In the genomic region with DNA sequence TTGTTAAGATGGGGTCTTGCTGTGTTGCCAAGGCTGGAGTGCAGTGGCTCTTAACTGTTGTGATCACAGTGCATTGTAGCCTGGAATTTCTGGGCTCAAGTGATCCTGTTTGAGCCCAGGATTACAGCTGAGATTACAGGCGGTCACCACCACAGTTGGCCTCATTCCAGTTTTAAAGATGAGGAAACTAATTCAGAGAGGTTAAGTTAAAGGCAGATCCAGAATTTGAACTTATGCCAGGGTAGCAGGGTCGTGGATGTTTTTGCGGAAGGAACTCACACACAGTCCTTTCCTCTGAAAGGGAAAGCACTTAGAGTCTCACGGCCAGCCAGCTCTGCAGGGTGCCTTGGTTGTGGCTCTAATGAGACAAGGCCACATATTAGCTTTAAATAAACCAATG, we compare ENCODE assay signal across 12 cellular contexts.
DNase-seq lines count a peak whose midpoint lies in the region; ATAC-seq, FAIRE-seq and TF ChIP-seq lines count a peak whose summit lies in the region.
"Had no signal": no experiment of that assay in that cellular context is flagged by ENCODE, and none has a peak within 500 bp of the region (broad histone marks: within the 10 kb centered on the region; RNA-seq: fewer than 3 reads in every experiment).

No MANE protein-coding gene starts in this region.

- 43 to 63% (median 61%) methylated on average over 4 of the region's 4 CpGs for WGBS in small intestine, 3 donors

- no peaks in the 10 kb centered on the region for H3K4me1 ChIP-seq in small intestine (ENCODE audit: control insufficient read depth in 2 of 2, insufficient read depth in 1 of 2, low read depth in 1 of 2, low read length in 1 of 2)

- H3K36me3 ChIP-seq in bronchial epithelial cell (ENCODE audit: control insufficient read depth, insufficient read depth, low read length): no peaks in the 10 kb centered on the region
- H3K36me3 ChIP-seq in small intestine (ENCODE audit: control insufficient read depth in 2 of 2, insufficient read depth in 2 of 2, low read length in 2 of 2): no peaks in the 10 kb centered on the region

- ATAC-seq in HG02973 (IDR thresholded peaks at IDR 0.05; ENCODE audit: unreplicated experiment) (no peak), HG03159 (IDR thresholded peaks at IDR 0.05; ENCODE audit: unreplicated experiment) (no peak)

- no peak overlapping the region for H3K4me3 Mint-ChIP-seq in HFFc6
- H3K4me3 Mint-ChIP-seq: activated naive CD4-positive, alpha-beta T cell treated with anti-CD3 and anti-CD28 coated beads, Interleukin-2, amount 50 U/mL, for 24 hours; CD4-positive, alpha-beta T cell had no signal

- TF ChIP-seq CTCF in bronchial epithelial cell (IDR thresholded peaks at IDR 0.05; ENCODE audit: insufficient read depth, low read length, severe bottlenecking) (no peak), HFFc6 (IDR thresholded peaks at IDR 0.05) (no peak)

- no peaks in the 10 kb centered on the region; the same call in 1 of the 2 replicates for H3K27me3 Mint-ChIP-seq in HFFc6 (ENCODE audit: insufficient read depth)
- H3K27me3 Mint-ChIP-seq: activated naive CD4-positive, alpha-beta T cell treated with anti-CD3 and anti-CD28 coated beads, Interleukin-2, amount 50 U/mL, for 24 hours; CD4-positive, alpha-beta T cell had no signal

- in situ Hi-C loops in KBM-7 (cut with MboI; ENCODE audit: low pct_unique_long_range_greater_than_20kb, low sequenced_read_pairs): no loop called here

- no peaks in the 10 kb centered on the region for H3K9me3 Mint-ChIP-seq in HFFc6
- H3K9me3 Mint-ChIP-seq: activated naive CD4-positive, alpha-beta T cell treated with anti-CD3 and anti-CD28 coated beads, Interleukin-2, amount 50 U/mL, for 24 hours; CD4-positive, alpha-beta T cell had no signal

- no peaks in the 10 kb centered on the region for H3K27me3 ChIP-seq in bronchial epithelial cell (ENCODE audit: control insufficient read depth, insufficient read depth, low read length)
- no peaks in the 10 kb centered on the region for H3K27me3 ChIP-seq in small intestine (ENCODE audit: control insufficient read depth in 2 of 2, insufficient read depth in 2 of 2, low read length in 2 of 2)

- peaks cover 27% of the 10 kb centered on the region for H3K4me1 Mint-ChIP-seq in HFFc6 (ENCODE audit: low read depth)
- H3K4me1 Mint-ChIP-seq: activated naive CD4-positive, alpha-beta T cell treated with anti-CD3 and anti-CD28 coated beads, Interleukin-2, amount 50 U/mL, for 24 hours had no signal

- 0 out of 2 replicates have a peak, but pooled peaks cover 12% of the 10 kb centered on the region for H3K36me3 Mint-ChIP-seq in HFFc6 (ENCODE audit: low read depth)
- H3K36me3 Mint-ChIP-seq: activated naive CD4-positive, alpha-beta T cell treated with anti-CD3 and anti-CD28 coated beads, Interleukin-2, amount 50 U/mL, for 24 hours had no signal

- DNase-seq in EH (ENCODE audit: low read depth) (peak; percentile 20), KBM-7 (peak; percentile 92), bronchial epithelial cell (ENCODE audit: low read depth) (no peak), medulla oblongata (ENCODE audit: extremely low spot score) (peak; percentile 43), HFFc6 (no peak), small intestine (no peak)
- DNase-seq: CD4-positive, alpha-beta T cell; NCI-H526 treated with DMSO at 0.1 percent for 48 hours had no signal

- H3K4me3 ChIP-seq in bronchial epithelial cell (ENCODE audit: low read depth, low read length): no peak overlapping the region
- no peak overlapping the region for H3K4me3 ChIP-seq in small intestine (ENCODE audit: low read depth in 1 of 2, low read length in 2 of 2)
- H3K4me3 ChIP-seq: HAP-1 had no signal

- no peak overlapping the region for H3K27ac Mint-ChIP-seq in HFFc6
- H3K27ac Mint-ChIP-seq: activated naive CD4-positive, alpha-beta T cell treated with anti-CD3 and anti-CD28 coated beads, Interleukin-2, amount 50 U/mL, for 24 hours; CD4-positive, alpha-beta T cell had no signal

- FAIRE-seq in bronchial epithelial cell (lab: Jason Lieb, UNC) (peak; percentile 83), small intestine (lab: Jason Lieb, UNC) (no peak)

- H3K27ac ChIP-seq in small intestine (ENCODE audit: low read depth in 1 of 2, low read length in 1 of 2): no peak overlapping the region

- H3K9me3 ChIP-seq in small intestine (ENCODE audit: control insufficient read depth, low read depth): no peaks in the 10 kb centered on the region
- H3K9me3 ChIP-seq: HAP-1 had no signal

Comparison
In these comparisons a context has a peak if more than half of its experiments do, and no peak if none do; other contexts are left out.
1. DNase-seq: peak in EH (single experiment), KBM-7 (single experiment) and medulla oblongata (single experiment); none in bronchial epithelial cell (single experiment), HFFc6 (single experiment) and small intestine (single experiment).